Comparison of ENCODE assay signal across 1 cellular context in genomic region chr9:27361401-27361953, GRCh38.
TF ChIP-seq lines count a peak whose summit lies in the region.

No MANE protein-coding gene starts in this region.

TF ChIP-seq in H1, 55 proteins besides CTCF, POLR2A, EP300 and RAD21 (continued from another document):
- TF ChIP-seq YY1 (IDR thresholded peaks at IDR 0.05; ENCODE audit: low read depth, low read length) (no peak), TCF12 (IDR thresholded peaks at IDR 0.05; ENCODE audit: low read depth, low read length) (no peak), FOSL1 (IDR thresholded peaks at IDR 0.05; ENCODE audit: insufficient read depth, low read depth, low read length) (no peak), TEAD4 (IDR thresholded peaks at IDR 0.05; ENCODE audit: low read depth, low read length) (no peak), KDM1A (IDR thresholded peaks at IDR 0.05; ENCODE audit: borderline replicate concordance, low read length) (no peak), RBBP5 (IDR thresholded peaks at IDR 0.05; ENCODE audit: borderline replicate concordance, low read depth, low read length) (no peak), SAP30 (IDR thresholded peaks at IDR 0.05; ENCODE audit: insufficient read depth, insufficient replicate concordance, low read length) (no peak), NRF1 (IDR thresholded peaks at IDR 0.05; ENCODE audit: low read depth, low read length) (no peak), ASH2L (IDR thresholded peaks at IDR 0.05; ENCODE audit: low read length) (no peak), SUZ12 (IDR thresholded peaks at IDR 0.05; ENCODE audit: low read length) (no peak)
